In genomic region chr15:50247819-50248650, GRCh38 we compare ENCODE assay signal across 10 cellular contexts. TPM values are rescaled to one million over a fixed set of nuclear protein-coding genes. Genes with fewer than 3 reads are reported as not detected.
A peak's percentile ranks its signal among the peaks of the same experiment; 100 is the strongest.
DNase-seq lines count a peak whose midpoint lies in the region; ATAC-seq, FAIRE-seq and TF ChIP-seq lines count a peak whose summit lies in the region.
"Had no signal": no experiment of that assay in that cellular context is flagged by ENCODE, and none has a peak within 500 bp of the region (broad histone marks: within the 10 kb centered on the region; RNA-seq: fewer than 3 reads in every experiment).

No MANE protein-coding gene starts in this region.

- H3K4me2 ChIP-seq in OCI-LY3 (ENCODE audit: low read length) = 0 out of 2 replicates have a peak overlapping the region, but pooled peaks have one; percentile 12

- WGBS in ovary, 3 donors = 92 to 93% (median 92%) methylated on average over 14 of the region's 14 CpGs

- no peak overlapping the region for H2AFZ ChIP-seq in OCI-LY3 (ENCODE audit: low read depth, low read length)

- H3K79me2 ChIP-seq in OCI-LY3 (ENCODE audit: low read length) = no peaks in the 10 kb centered on the region

- no peak overlapping the region for H3K9ac ChIP-seq in OCI-LY3 (ENCODE audit: low read length)

- no peaks in the 10 kb centered on the region for H3K9me3 ChIP-seq in OCI-LY3 (ENCODE audit: insufficient read depth, low read length)
- H3K9me3 ChIP-seq in ovary = no peaks in the 10 kb centered on the region

- ATAC-seq in HG02943 (IDR thresholded peaks at IDR 0.05; ENCODE audit: low read depth, unreplicated experiment) = peak; percentile 89

- H4K20me1 ChIP-seq in OCI-LY3 (ENCODE audit: insufficient read depth, low read length) = no peaks in the 10 kb centered on the region

- H3K4me3 ChIP-seq in OCI-LY3 (ENCODE audit: low read length) (no peak overlapping the region), bronchial epithelial cell (ENCODE audit: low read depth, low read length) (no peak overlapping the region), ovary (no peak overlapping the region)
- H3K4me3 ChIP-seq: lung had no signal

- intact Hi-C loops in ovary (cut with DNase I) = no loop called here

- no peak for TF ChIP-seq POLR2A in ovary (IDR thresholded peaks at IDR 0.05)

- no peaks in the 10 kb centered on the region for H3K36me3 ChIP-seq in OCI-LY3 (replicated peaks; ENCODE audit: low read depth, low read length)
- H3K36me3 ChIP-seq in bronchial epithelial cell (ENCODE audit: control insufficient read depth, insufficient read depth, low read length) = no peaks in the 10 kb centered on the region
- H3K36me3 ChIP-seq in ovary = no peaks in the 10 kb centered on the region

- peaks cover 14% of the 10 kb centered on the region; the same call in 1 of the 2 replicates for H3K27me3 ChIP-seq in OCI-LY3 (ENCODE audit: low read depth, low read length)
- H3K27me3 ChIP-seq in bronchial epithelial cell (ENCODE audit: control insufficient read depth, insufficient read depth, low read length) = no peaks in the 10 kb centered on the region
- H3K27me3 ChIP-seq in ovary = no peaks in the 10 kb centered on the region

- H3K4me1 ChIP-seq in OCI-LY3 (ENCODE audit: low read length) = no peaks in the 10 kb centered on the region; the same call in 1 of the 2 replicates
- H3K4me1 ChIP-seq in ovary (ENCODE audit: insufficient read depth) = no peaks in the 10 kb centered on the region

- peak; percentile 26 for DNase-seq in NCI-H1436 (lab: John Stamatoyannopoulos, UW)
- no peak for DNase-seq in NCI-H1436 treated with DMSO at 0.1 percent for 48 hours (lab: John Stamatoyannopoulos, UW)
- DNase-seq in bronchial epithelial cell (ENCODE audit: low read depth) = peak; percentile 50
- DNase-seq in stimulated activated CD4-positive, alpha-beta T cell treated with anti-CD3 and anti-CD28 coated beads, Interleukin-2, amount 100 ng/mL, for 24 hours = peak; percentile 45 to 53
- DNase-seq in ovary = no peak
- DNase-seq in NCI-H2196 treated with DMSO at 0.1 percent for 48 hours (lab: John Stamatoyannopoulos, UW; ENCODE audit: unreplicated experiment) = no peak

- H3K27ac ChIP-seq in OCI-LY3 (ENCODE audit: low read length) (no peak overlapping the region), ovary (no peak overlapping the region)
- H3K27ac ChIP-seq: 22Rv1 had no signal

- TF ChIP-seq CTCF in OCI-LY3 (IDR thresholded peaks at IDR 0.05; ENCODE audit: low read depth, low read length) = no peak
- no peak for TF ChIP-seq CTCF in bronchial epithelial cell (IDR thresholded peaks at IDR 0.05; ENCODE audit: insufficient read depth, low read length, severe bottlenecking)
- TF ChIP-seq CTCF in ovary (IDR thresholded peaks at IDR 0.05) = no peak

- FAIRE-seq in bronchial epithelial cell (lab: Jason Lieb, UNC) = no peak

- no peak for TF ChIP-seq EP300 in ovary (IDR thresholded peaks at IDR 0.05)

RNA-seq across cellular contexts. Expression of gene HDC, which starts 17.5 kb away (rescaled TPM):
- total RNA-seq in bronchial epithelial cell = not detected in 2 replicates
- 1 to 10 TPM in 1 of 7 donors, under 1 TPM in 2, not detected in 4; 0.13 to 1.2 (median 0.94) TPM for total RNA-seq in ovary
- polyA plus RNA-seq in ovary = 1 to 10 TPM in 1 of 2 donors, under 1 TPM in 1; 0.91 to 2.4 TPM

Comparison
In these comparisons a context has a peak if more than half of its experiments do, and no peak if none do; other contexts are left out.
1. DNase-seq: peak in NCI-H1436 (single experiment), bronchial epithelial cell (single experiment) and stimulated activated CD4-positive, alpha-beta T cell treated with anti-CD3 and anti-CD28 coated beads, Interleukin-2, amount 100 ng/mL, for 24 hours (2 of 2); none in NCI-H1436 treated with DMSO at 0.1 percent for 48 hours (single experiment), ovary (0 of 5) and NCI-H2196 treated with DMSO at 0.1 percent for 48 hours (single experiment).